Comparison of ENCODE assay signal across 8 cellular contexts in the genomic region with DNA sequence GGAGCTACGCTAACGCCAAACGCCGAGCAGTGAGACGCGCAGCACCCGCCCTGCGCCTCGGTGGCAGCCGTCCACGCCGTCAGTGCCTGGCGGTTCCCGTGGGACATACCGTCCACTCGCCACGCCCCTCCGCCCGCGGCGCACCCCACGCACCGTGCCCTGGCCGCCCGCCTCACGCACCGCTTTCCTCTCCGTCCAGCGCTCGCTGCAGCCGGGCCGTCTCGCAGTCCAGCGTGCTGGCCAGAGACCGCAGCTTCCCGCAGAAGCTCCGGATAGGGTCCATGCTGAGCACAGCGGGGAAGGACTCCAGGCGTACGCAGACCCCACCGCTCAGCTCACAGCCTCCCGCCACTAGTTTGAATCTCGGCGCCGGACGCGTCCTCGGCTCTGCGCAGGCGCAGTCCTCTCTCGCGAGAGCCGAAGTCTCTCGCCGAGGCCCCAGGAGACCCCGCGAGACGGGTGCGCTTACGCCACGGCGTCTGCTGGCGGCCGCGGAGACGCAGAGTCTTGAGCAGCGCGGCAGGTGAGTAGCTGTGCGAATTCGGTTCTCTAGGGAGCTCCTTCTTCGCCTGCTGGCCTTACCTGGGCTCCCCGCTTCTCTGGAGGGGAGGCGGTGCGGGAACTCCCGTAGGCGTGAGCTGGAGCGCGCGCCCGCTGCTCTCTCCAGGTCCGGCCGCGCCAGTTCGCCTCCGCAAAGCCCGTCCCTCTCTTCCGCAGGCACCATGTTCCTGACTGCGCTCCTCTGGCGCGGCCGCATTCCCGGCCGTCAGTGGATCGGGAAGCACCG. TPM values are rescaled to one million over a fixed set of nuclear protein-coding genes. Genes with fewer than 3 reads are reported as not detected.
A peak's percentile ranks its signal among the peaks of the same experiment; 100 is the strongest.
DNase-seq lines count a peak whose midpoint lies in the region; ATAC-seq and TF ChIP-seq lines count a peak whose summit lies in the region.

A gene (plus strand): TSS at position 464 of the 787 bp plus-strand sequence. CDS start 259 bp downstream, at position 723.
A gene (minus strand): TSS at position 358 of the 787 bp plus-strand sequence. CDS start 75 bp downstream, at position 283.

- H3K27me3 ChIP-seq in HAP-1 (ENCODE audit: low read depth) (no peaks in the 10 kb centered on the region), MM.1S (replicated peaks; ENCODE audit: insufficient read depth, low read length) (no peaks in the 10 kb centered on the region), foreskin keratinocyte (no peaks in the 10 kb centered on the region), neuron (ENCODE audit: insufficient read depth, low read length) (no peaks in the 10 kb centered on the region), subcutaneous abdominal adipose tissue (ENCODE audit: control insufficient read depth in 5 of 5, insufficient read depth in 4 of 5, low read length in 5 of 5) (no peaks in the 10 kb centered on the region)

- H3K79me2 ChIP-seq in MM.1S (ENCODE audit: low read length), result peaks cover 51% of the 10 kb centered on the region

- no peaks in the 10 kb centered on the region for H3F3A ChIP-seq in MM.1S (ENCODE audit: insufficient read depth, low read length)

- 0 out of 2 replicates have a peak, but pooled peaks cover 2% of the 10 kb centered on the region for H3K9me3 ChIP-seq in HAP-1
- H3K9me3 ChIP-seq in MM.1S (replicated peaks; ENCODE audit: insufficient read depth, low read length), result no peaks in the 10 kb centered on the region
- H3K9me3 ChIP-seq in neuron (ENCODE audit: low read length), result no peaks in the 10 kb centered on the region
- H3K9me3 ChIP-seq in subcutaneous abdominal adipose tissue (ENCODE audit: control insufficient read depth in 5 of 5, low read length in 5 of 5), result no peaks in the 10 kb centered on the region

- no peaks in the 10 kb centered on the region for H3K9me2 ChIP-seq in MM.1S (replicated peaks; ENCODE audit: insufficient read depth, low read length)

- ATAC-seq in foreskin keratinocyte, result peak; percentile 93

- peak within 1 kb of the TSS; percentile 89 for H3K9ac ChIP-seq in MM.1S (ENCODE audit: low read length)
- peak within 1 kb of the TSS; percentile 75 to 93 (median 92) for H3K9ac ChIP-seq in subcutaneous abdominal adipose tissue (ENCODE audit: low read length in 5 of 5)

- DNase-seq in GDM1 (lab: John Stamatoyannopoulos, UW) (peak; percentile 98), HAP-1 (ENCODE audit: low spot score in 2 of 2) (peak; percentile 86 to 93), MM.1S (peak; percentile 88), SIG-M5 treated with dmso at 0.1 percent for 504 hours (lab: John Stamatoyannopoulos, UW; ENCODE audit: unreplicated experiment) (peak; percentile 92), foreskin keratinocyte (peak; percentile 78 to 89)
- peak; percentile 90 for DNase-seq in activated gamma-delta T cell treated with anti-CD3 and anti-CD28 coated beads, Interleukin-2, amount 50 U/mL, for 16 hours (ENCODE audit: low read depth)

- no peak for TF ChIP-seq CTCF in MM.1S (IDR thresholded peaks at IDR 0.05; ENCODE audit: low read length)
- TF ChIP-seq CTCF in foreskin keratinocyte (conservative IDR thresholded peaks at IDR 0.05), result no peak

- H4K20me1 ChIP-seq in MM.1S (ENCODE audit: insufficient read depth, low read length), result no peaks in the 10 kb centered on the region

- H3K4me3 ChIP-seq in HAP-1, result peak within 1 kb of the TSS; percentile 93
- peak within 1 kb of the TSS; percentile 89 for H3K4me3 ChIP-seq in MM.1S (ENCODE audit: low read length)
- H3K4me3 ChIP-seq in neuron (ENCODE audit: low read length), result peak within 1 kb of the TSS; percentile 84
- peak within 1 kb of the TSS; percentile 72 to 92 (median 89) for H3K4me3 ChIP-seq in subcutaneous abdominal adipose tissue (ENCODE audit: low read depth in 1 of 5, low read length in 5 of 5)

- peaks cover 23% of the 10 kb centered on the region for H3K36me3 ChIP-seq in HAP-1 (replicated peaks)
- no peaks in the 10 kb centered on the region for H3K36me3 ChIP-seq in MM.1S (replicated peaks; ENCODE audit: insufficient read depth, low read length)
- peaks cover 3% of the 10 kb centered on the region for H3K36me3 ChIP-seq in neuron (ENCODE audit: insufficient read depth, low read length)
- H3K36me3 ChIP-seq in subcutaneous abdominal adipose tissue (ENCODE audit: control insufficient read depth in 5 of 5, insufficient read depth in 5 of 5, low read length in 5 of 5), result no peaks in the 10 kb centered on the region

- H3K4me1 ChIP-seq in HAP-1 (peaks cover 20% of the 10 kb centered on the region), MM.1S (ENCODE audit: low read length) (no peaks in the 10 kb centered on the region), foreskin keratinocyte (peaks cover 4% of the 10 kb centered on the region), neuron (ENCODE audit: insufficient read depth, low read length) (peaks cover 7% of the 10 kb centered on the region), subcutaneous abdominal adipose tissue (ENCODE audit: control insufficient read depth in 5 of 5, insufficient read depth in 5 of 5, low read length in 5 of 5) (peaks cover 0 to 21% (median 15%) of the 10 kb centered on the region in 5 donors)

- H3K27ac ChIP-seq in MM.1S (ENCODE audit: low read length), result peak within 1 kb of the TSS; percentile 87
- H3K27ac ChIP-seq in foreskin keratinocyte, result peak within 1 kb of the TSS; percentile 65
- H3K27ac ChIP-seq in subcutaneous abdominal adipose tissue (ENCODE audit: low read depth, low read length), result peak within 1 kb of the TSS; percentile 85

- in situ Hi-C loops in HAP-1 (cut with MboI; ENCODE audit: low sequenced_read_pairs), result no loop called here

- H2AFZ ChIP-seq in MM.1S (ENCODE audit: low read length) (peak within 1 kb of the TSS; percentile 87), neuron (ENCODE audit: low read depth, low read length) (peak within 1 kb of the TSS; percentile 91)

- peak within 1 kb of the TSS; percentile 69 for H3K4me2 ChIP-seq in MM.1S (ENCODE audit: low read depth, low read length)

RNA-seq across cellular contexts. Expression of the first gene that starts in this region (rescaled TPM):
- total RNA-seq in foreskin keratinocyte, result 18.7 and 21.8 TPM in 2 replicates
- polyA plus RNA-seq in foreskin keratinocyte, result 24.2 and 25.4 TPM in 2 replicates

RNA-seq across cellular contexts. Expression of the second gene that starts in this region (rescaled TPM):
- total RNA-seq in foreskin keratinocyte, result 23.4 and 27.2 TPM in 2 replicates
- polyA plus RNA-seq in foreskin keratinocyte, result 14.4 and 19.0 TPM in 2 replicates

Comparison
In these comparisons a context has a peak if more than half of its experiments do, and no peak if none do; other contexts are left out.
1. Peak in every context shown above with its lines: DNase-seq, ATAC-seq, H3K4me3 ChIP-seq and H3K27ac ChIP-seq.